ENCODE assay signal across 2 cellular contexts in genomic region chrX:57136589-57136988, GRCh38. TPM values are rescaled to one million over a fixed set of nuclear protein-coding genes. Genes with fewer than 3 reads are reported as not detected.
"Had no signal": no experiment of that assay in that cellular context is flagged by ENCODE, and none has a peak within 500 bp of the region (broad histone marks: within the 10 kb centered on the region; RNA-seq: fewer than 3 reads in every experiment).

No MANE protein-coding gene starts in this region.

RNA-seq across cellular contexts. Expression of gene SPIN2A, which starts 0.6 kb away (rescaled TPM):
- total RNA-seq: epithelial cell of proximal tubule, gastrocnemius medialis had no signal
